ENCODE assay signal across 9 cellular contexts in the genomic region with DNA sequence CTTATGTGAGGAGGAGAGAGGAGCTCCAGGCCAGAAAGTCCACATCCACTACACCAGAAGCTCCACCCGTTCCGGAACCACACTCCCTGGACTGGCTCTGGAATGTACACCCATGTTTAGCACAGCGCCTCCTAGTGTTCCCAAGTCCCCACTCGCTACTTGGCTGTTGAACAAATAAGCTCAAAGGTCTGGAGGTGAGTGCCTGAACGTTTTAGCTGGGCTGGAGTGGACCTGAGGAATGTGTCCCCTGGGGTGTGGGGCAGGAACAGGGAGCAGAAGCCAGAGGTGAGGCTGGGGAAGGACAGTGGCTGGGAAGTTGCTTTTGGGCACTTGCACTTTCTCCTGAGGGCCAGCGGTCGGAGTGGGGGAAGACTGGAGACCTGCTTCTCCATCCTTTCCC.
DNase-seq lines count a peak whose midpoint lies in the region; ATAC-seq and TF ChIP-seq lines count a peak whose summit lies in the region.
"Had no signal": no experiment of that assay in that cellular context is flagged by ENCODE, and none has a peak within 500 bp of the region (broad histone marks: within the 10 kb centered on the region; RNA-seq: fewer than 3 reads in every experiment).

No MANE protein-coding gene starts in this region.

- peaks cover 1% of the 10 kb centered on the region for H3K4me1 Mint-ChIP-seq in activated CD4-positive, alpha-beta T cell treated with anti-CD3 and anti-CD28 coated beads, Interleukin-2, amount 10 ng/mL, durations not matched to agents 7 days and 5 days

- no peak overlapping the region for H3K4me3 ChIP-seq in GM12875 (ENCODE audit: low read depth, low read length)
- H3K4me3 ChIP-seq: HAP-1 had no signal

- no peak overlapping the region for H3K27ac Mint-ChIP-seq in activated CD4-positive, alpha-beta T cell treated with anti-CD3 and anti-CD28 coated beads, Interleukin-2, amount 10 ng/mL, durations not matched to agents 7 days and 5 days

- POLR2A ChIA-PET in activated CD4-positive, alpha-beta T cell treated with anti-CD3 and anti-CD28 coated beads, Interleukin-2, amount 10 ng/mL, durations not matched to agents 7 days and 5 days (lab: Charles Lee) = no interaction called here

- DNase-seq in AG08395 (ENCODE audit: low spot score) = peak; percentile 27
- DNase-seq in activated CD4-positive, alpha-beta T cell treated with anti-CD3 and anti-CD28 coated beads, Interleukin-2, amount 10 ng/mL, durations not matched to agents 7 days and 5 days = peak; percentile 27
- peak in 35 of 51 donors; percentile 10 to 81 (median 48) for DNase-seq in hypothalamus (lab: John Stamatoyannopoulos, UW)
- peak in 45 of 49 donors; percentile 3 to 80 (median 55) for DNase-seq in substantia nigra (lab: John Stamatoyannopoulos, UW)
- DNase-seq in mucosa of gallbladder (ENCODE audit: low spot score) = no peak
- no peak for DNase-seq in HPDE6-E6E7 (ENCODE audit: extremely low spot score)

- no peaks in the 10 kb centered on the region for H3K9me3 Mint-ChIP-seq in activated CD4-positive, alpha-beta T cell treated with anti-CD3 and anti-CD28 coated beads, Interleukin-2, amount 10 ng/mL, durations not matched to agents 7 days and 5 days

- H3K36me3 Mint-ChIP-seq in activated CD4-positive, alpha-beta T cell treated with anti-CD3 and anti-CD28 coated beads, Interleukin-2, amount 10 ng/mL, durations not matched to agents 7 days and 5 days (ENCODE audit: low read depth) = no peaks in the 10 kb centered on the region

- no peaks in the 10 kb centered on the region for H3K27me3 Mint-ChIP-seq in activated CD4-positive, alpha-beta T cell treated with anti-CD3 and anti-CD28 coated beads, Interleukin-2, amount 10 ng/mL, durations not matched to agents 7 days and 5 days

- CTCF ChIA-PET in activated CD4-positive, alpha-beta T cell treated with anti-CD3 and anti-CD28 coated beads, Interleukin-2, amount 10 ng/mL, durations not matched to agents 7 days and 5 days (lab: Charles Lee) = interaction anchor here (0.6 to 2.3 kb wide), 10 partner anchors 9 to 381 kb away, joined by 3 to 9 read pairs (median 4); no protein-coding TSS in a partner anchor

- TF ChIP-seq CTCF in GM12875 (IDR thresholded peaks at IDR 0.05; ENCODE audit: borderline replicate concordance, insufficient read depth, low read depth, low read length) = peak; percentile 71

- ATAC-seq in HG02759 (IDR thresholded peaks at IDR 0.05; ENCODE audit: unreplicated experiment) = no peak

- H3K4me3 Mint-ChIP-seq in activated CD4-positive, alpha-beta T cell treated with anti-CD3 and anti-CD28 coated beads, Interleukin-2, amount 10 ng/mL, durations not matched to agents 7 days and 5 days = no peak overlapping the region

- H3K27ac ChIP-seq in substantia nigra (ENCODE audit: low read depth, low read length, poor library complexity, severe bottlenecking) = peak overlapping the region; percentile 100

Comparison
In these comparisons a context has a peak if more than half of its experiments do, and no peak if none do; other contexts are left out.
1. DNase-seq: peak in AG08395 (single experiment), activated CD4-positive, alpha-beta T cell treated with anti-CD3 and anti-CD28 coated beads, Interleukin-2, amount 10 ng/mL, durations not matched to agents 7 days and 5 days (single experiment), hypothalamus (35 of 51) and substantia nigra (45 of 49); none in mucosa of gallbladder (single experiment) and HPDE6-E6E7 (single experiment).